ENCODE assay signal across 1 cellular context in the genomic region with DNA sequence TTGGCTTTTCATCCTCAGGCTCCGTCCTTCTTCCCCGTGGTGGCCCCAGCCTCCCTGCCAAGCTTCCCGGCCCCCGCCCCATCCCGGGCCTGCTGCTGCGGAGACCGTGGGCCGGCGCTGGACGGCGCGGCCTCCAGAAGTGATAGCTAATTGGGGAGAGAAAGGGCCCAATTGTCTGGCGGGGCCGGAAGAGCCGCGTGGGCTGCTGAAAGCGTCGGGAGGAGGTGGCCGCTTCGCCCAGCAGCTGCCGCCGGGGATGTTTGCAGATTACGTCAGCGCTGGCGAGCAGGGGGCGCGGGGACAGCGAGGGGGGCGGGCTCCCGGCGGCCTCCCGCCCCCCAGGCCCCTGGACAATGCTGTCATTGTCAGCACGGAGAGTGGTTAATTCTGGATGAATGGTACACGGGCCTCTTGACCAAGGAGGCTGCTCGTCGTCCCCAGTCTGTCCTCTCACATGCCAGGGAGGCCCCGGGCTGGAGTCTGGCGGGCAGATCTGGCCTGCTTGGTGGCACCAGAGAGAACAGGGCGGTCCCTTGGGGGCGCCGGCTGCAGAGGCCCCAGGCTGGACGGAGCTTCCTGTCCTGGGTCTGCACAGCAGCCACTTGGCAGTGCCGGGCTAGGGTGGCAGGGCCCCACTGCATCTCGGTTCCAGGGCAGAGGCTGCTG.
TF ChIP-seq lines count a peak whose summit lies in the region.

No MANE protein-coding gene starts in this region.

TF ChIP-seq in K562, 482 proteins besides CTCF, POLR2A, EP300 and RAD21 (continued from another document and continues in another):
- TF ChIP-seq, protein P1, sequence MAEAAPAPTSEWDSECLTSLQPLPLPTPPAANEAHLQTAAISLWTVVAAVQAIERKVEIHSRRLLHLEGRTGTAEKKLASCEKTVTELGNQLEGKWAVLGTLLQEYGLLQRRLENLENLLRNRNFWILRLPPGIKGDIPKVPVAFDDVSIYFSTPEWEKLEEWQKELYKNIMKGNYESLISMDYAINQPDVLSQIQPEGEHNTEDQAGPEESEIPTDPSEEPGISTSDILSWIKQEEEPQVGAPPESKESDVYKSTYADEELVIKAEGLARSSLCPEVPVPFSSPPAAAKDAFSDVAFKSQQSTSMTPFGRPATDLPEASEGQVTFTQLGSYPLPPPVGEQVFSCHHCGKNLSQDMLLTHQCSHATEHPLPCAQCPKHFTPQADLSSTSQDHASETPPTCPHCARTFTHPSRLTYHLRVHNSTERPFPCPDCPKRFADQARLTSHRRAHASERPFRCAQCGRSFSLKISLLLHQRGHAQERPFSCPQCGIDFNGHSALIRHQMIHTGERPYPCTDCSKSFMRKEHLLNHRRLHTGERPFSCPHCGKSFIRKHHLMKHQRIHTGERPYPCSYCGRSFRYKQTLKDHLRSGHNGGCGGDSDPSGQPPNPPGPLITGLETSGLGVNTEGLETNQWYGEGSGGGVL (CRISPR knock-in tag; IDR thresholded peaks at IDR 0.05) = no peak
- TF ChIP-seq, protein P2, sequence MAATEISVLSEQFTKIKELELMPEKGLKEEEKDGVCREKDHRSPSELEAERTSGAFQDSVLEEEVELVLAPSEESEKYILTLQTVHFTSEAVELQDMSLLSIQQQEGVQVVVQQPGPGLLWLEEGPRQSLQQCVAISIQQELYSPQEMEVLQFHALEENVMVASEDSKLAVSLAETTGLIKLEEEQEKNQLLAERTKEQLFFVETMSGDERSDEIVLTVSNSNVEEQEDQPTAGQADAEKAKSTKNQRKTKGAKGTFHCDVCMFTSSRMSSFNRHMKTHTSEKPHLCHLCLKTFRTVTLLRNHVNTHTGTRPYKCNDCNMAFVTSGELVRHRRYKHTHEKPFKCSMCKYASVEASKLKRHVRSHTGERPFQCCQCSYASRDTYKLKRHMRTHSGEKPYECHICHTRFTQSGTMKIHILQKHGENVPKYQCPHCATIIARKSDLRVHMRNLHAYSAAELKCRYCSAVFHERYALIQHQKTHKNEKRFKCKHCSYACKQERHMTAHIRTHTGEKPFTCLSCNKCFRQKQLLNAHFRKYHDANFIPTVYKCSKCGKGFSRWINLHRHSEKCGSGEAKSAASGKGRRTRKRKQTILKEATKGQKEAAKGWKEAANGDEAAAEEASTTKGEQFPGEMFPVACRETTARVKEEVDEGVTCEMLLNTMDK (IDR thresholded peaks at IDR 0.05; ENCODE audit: borderline replicate concordance, insufficient read depth, low read depth, low read length, poor library complexity, severe bottlenecking) = no peak
- no peak for TF ChIP-seq CHD1 (IDR thresholded peaks at IDR 0.05; ENCODE audit: low read length)
- TF ChIP-seq, protein P3, sequence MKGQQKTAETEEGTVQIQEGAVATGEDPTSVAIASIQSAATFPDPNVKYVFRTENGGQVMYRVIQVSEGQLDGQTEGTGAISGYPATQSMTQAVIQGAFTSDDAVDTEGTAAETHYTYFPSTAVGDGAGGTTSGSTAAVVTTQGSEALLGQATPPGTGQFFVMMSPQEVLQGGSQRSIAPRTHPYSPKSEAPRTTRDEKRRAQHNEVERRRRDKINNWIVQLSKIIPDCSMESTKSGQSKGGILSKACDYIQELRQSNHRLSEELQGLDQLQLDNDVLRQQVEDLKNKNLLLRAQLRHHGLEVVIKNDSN (CRISPR knock-in tag; IDR thresholded peaks at IDR 0.05) = no peak
- TF ChIP-seq ADNP (tag; IDR thresholded peaks at IDR 0.05) = no peak
- no peak for TF ChIP-seq TEAD2 (tag; IDR thresholded peaks at IDR 0.05)
- no peak for TF ChIP-seq TBL1XR1 (IDR thresholded peaks at IDR 0.05; ENCODE audit: low read length in 2 of 2)
- no peak for TF ChIP-seq CEBPB (tag; IDR thresholded peaks at IDR 0.05)
- 0 out of 2 replicates have a peak, but pooled peaks have one; percentile 39 for TF ChIP-seq ATF7 (IDR thresholded peaks at IDR 0.05)
- TF ChIP-seq ZNF232 (CRISPR knock-in tag; IDR thresholded peaks at IDR 0.05) = no peak
- TF ChIP-seq BRD9 (IDR thresholded peaks at IDR 0.05; ENCODE audit: low read depth, partially characterized antibody) = no peak
- TF ChIP-seq, protein P4, sequence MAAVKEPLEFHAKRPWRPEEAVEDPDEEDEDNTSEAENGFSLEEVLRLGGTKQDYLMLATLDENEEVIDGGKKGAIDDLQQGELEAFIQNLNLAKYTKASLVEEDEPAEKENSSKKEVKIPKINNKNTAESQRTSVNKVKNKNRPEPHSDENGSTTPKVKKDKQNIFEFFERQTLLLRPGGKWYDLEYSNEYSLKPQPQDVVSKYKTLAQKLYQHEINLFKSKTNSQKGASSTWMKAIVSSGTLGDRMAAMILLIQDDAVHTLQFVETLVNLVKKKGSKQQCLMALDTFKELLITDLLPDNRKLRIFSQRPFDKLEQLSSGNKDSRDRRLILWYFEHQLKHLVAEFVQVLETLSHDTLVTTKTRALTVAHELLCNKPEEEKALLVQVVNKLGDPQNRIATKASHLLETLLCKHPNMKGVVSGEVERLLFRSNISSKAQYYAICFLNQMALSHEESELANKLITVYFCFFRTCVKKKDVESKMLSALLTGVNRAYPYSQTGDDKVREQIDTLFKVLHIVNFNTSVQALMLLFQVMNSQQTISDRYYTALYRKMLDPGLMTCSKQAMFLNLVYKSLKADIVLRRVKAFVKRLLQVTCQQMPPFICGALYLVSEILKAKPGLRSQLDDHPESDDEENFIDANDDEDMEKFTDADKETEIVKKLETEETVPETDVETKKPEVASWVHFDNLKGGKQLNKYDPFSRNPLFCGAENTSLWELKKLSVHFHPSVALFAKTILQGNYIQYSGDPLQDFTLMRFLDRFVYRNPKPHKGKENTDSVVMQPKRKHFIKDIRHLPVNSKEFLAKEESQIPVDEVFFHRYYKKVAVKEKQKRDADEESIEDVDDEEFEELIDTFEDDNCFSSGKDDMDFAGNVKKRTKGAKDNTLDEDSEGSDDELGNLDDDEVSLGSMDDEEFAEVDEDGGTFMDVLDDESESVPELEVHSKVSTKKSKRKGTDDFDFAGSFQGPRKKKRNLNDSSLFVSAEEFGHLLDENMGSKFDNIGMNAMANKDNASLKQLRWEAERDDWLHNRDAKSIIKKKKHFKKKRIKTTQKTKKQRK (IDR thresholded peaks at IDR 0.05; ENCODE audit: borderline replicate concordance, low read depth, low read length) = no peak
- TF ChIP-seq BRD4 (IDR thresholded peaks at IDR 0.05) = no peak
- TF ChIP-seq, protein P5, sequence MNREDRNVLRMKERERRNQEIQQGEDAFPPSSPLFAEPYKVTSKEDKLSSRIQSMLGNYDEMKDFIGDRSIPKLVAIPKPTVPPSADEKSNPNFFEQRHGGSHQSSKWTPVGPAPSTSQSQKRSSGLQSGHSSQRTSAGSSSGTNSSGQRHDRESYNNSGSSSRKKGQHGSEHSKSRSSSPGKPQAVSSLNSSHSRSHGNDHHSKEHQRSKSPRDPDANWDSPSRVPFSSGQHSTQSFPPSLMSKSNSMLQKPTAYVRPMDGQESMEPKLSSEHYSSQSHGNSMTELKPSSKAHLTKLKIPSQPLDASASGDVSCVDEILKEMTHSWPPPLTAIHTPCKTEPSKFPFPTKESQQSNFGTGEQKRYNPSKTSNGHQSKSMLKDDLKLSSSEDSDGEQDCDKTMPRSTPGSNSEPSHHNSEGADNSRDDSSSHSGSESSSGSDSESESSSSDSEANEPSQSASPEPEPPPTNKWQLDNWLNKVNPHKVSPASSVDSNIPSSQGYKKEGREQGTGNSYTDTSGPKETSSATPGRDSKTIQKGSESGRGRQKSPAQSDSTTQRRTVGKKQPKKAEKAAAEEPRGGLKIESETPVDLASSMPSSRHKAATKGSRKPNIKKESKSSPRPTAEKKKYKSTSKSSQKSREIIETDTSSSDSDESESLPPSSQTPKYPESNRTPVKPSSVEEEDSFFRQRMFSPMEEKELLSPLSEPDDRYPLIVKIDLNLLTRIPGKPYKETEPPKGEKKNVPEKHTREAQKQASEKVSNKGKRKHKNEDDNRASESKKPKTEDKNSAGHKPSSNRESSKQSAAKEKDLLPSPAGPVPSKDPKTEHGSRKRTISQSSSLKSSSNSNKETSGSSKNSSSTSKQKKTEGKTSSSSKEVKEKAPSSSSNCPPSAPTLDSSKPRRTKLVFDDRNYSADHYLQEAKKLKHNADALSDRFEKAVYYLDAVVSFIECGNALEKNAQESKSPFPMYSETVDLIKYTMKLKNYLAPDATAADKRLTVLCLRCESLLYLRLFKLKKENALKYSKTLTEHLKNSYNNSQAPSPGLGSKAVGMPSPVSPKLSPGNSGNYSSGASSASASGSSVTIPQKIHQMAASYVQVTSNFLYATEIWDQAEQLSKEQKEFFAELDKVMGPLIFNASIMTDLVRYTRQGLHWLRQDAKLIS (CRISPR knock-in tag; IDR thresholded peaks at IDR 0.05) = no peak
- TF ChIP-seq CBFA2T3 (IDR thresholded peaks at IDR 0.05) = no peak
- TF ChIP-seq BACH1 (tag; IDR thresholded peaks at IDR 0.05) = no peak
- TF ChIP-seq ZNF592 (IDR thresholded peaks at IDR 0.05) = 0 out of 2 replicates have a peak, but pooled peaks have one; percentile 30
- no peak for TF ChIP-seq SP1 (CRISPR knock-in tag; IDR thresholded peaks at IDR 0.05)
- no peak for TF ChIP-seq CLOCK (CRISPR knock-in tag; IDR thresholded peaks at IDR 0.05; ENCODE audit: borderline replicate concordance)
- TF ChIP-seq GATA2 (CRISPR knock-in tag; IDR thresholded peaks at IDR 0.05) = no peak
- no peak for TF ChIP-seq ELK1 (CRISPR knock-in tag; IDR thresholded peaks at IDR 0.05)
- no peak for TF ChIP-seq ZKSCAN3 (CRISPR knock-in tag; IDR thresholded peaks at IDR 0.05)
- TF ChIP-seq, protein P6, sequence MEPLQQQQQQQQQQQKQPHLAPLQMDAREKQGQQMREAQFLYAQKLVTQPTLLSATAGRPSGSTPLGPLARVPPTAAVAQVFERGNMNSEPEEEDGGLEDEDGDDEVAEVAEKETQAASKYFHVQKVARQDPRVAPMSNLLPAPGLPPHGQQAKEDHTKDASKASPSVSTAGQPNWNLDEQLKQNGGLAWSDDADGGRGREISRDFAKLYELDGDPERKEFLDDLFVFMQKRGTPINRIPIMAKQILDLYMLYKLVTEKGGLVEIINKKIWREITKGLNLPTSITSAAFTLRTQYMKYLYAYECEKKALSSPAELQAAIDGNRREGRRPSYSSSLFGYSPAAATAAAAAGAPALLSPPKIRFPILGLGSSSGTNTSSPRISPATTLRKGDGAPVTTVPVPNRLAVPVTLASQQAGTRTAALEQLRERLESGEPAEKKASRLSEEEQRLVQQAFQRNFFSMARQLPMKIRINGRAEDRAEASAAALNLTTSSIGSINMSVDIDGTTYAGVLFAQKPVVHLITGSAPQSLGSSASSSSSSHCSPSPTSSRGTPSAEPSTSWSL (CRISPR knock-in tag; IDR thresholded peaks at IDR 0.05; ENCODE audit: borderline replicate concordance) = no peak
- TF ChIP-seq RBM17 (IDR thresholded peaks at IDR 0.05; ENCODE audit: borderline replicate concordance, low read depth, low read length) = no peak
- peak; percentile 57; the same call in 1 of the 2 replicates for TF ChIP-seq POLR2G (IDR thresholded peaks at IDR 0.05; ENCODE audit: low read depth, low read length)
- TF ChIP-seq, protein P7, sequence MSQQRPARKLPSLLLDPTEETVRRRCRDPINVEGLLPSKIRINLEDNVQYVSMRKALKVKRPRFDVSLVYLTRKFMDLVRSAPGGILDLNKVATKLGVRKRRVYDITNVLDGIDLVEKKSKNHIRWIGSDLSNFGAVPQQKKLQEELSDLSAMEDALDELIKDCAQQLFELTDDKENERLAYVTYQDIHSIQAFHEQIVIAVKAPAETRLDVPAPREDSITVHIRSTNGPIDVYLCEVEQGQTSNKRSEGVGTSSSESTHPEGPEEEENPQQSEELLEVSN (IDR thresholded peaks at IDR 0.05; ENCODE audit: borderline replicate concordance in 1 of 2, extremely low read depth in 1 of 2, insufficient read depth in 1 of 2, insufficient read length in 1 of 2, low read depth in 1 of 2, low read length in 1 of 2, poor library complexity in 1 of 2, severe bottlenecking in 1 of 2) = no peak
- TF ChIP-seq ZNF699 (CRISPR knock-in tag; IDR thresholded peaks at IDR 0.05; ENCODE audit: insufficient replicate concordance) = no peak
- TF ChIP-seq TAF7 (tag; IDR thresholded peaks at IDR 0.05) = no peak
